ENCODE assay signal across 10 cellular contexts in the genomic region with DNA sequence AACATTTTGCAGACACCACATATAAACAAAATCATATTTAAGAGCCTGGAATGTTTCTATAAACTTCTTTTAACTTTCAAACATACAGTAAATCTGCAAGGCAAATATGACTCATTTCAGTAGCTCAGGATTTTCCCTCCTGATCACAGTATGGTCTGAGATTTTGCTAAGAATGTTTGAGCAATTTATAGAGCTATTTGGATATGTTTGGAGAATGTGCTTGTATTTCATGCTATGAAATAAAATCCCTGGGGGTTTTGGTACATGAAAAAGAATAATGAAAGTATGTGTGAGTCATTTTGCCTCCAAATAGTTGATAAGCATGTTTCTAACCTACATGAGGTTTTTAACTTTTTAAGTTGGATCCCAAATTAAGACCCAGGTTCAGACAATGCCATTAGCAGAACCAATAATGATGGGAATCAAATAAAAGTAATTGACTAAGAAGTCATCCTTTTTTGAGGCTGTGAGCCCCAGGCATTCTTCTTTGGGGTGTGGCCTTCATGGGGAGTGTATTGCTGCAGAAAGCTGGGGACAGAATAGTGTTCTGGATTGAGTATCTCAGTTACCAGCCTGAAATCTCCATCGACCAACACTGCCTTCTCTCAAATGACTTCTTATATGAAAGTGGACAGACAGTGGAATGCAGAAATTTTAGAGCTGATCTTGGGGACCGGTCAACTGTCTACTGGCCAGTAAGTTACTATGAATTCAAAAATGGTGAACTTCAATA.
DNase-seq lines count a peak whose midpoint lies in the region; ATAC-seq, FAIRE-seq and TF ChIP-seq lines count a peak whose summit lies in the region.
"Had no signal": no experiment of that assay in that cellular context is flagged by ENCODE, and none has a peak within 500 bp of the region (broad histone marks: within the 10 kb centered on the region; RNA-seq: fewer than 3 reads in every experiment).

No MANE protein-coding gene starts in this region.

- H3K36me3 ChIP-seq in ACC112 (ENCODE audit: insufficient read depth, low read length) (peaks cover 24% of the 10 kb centered on the region), PC-9 (ENCODE audit: low read depth) (no peaks in the 10 kb centered on the region)

- no peaks in the 10 kb centered on the region for H3F3A ChIP-seq in PC-9 (ENCODE audit: insufficient read depth, low read depth)

- H3K4me1 ChIP-seq in ACC112 (ENCODE audit: control insufficient read depth, insufficient read depth, low read length, unreplicated experiment) (peaks cover 31% of the 10 kb centered on the region), PC-9 (replicated peaks; ENCODE audit: insufficient read depth) (no peaks in the 10 kb centered on the region)

- H4K20me1 ChIP-seq in PC-9 (ENCODE audit: insufficient read depth) = no peaks in the 10 kb centered on the region

- H3K27ac ChIP-seq in ACC112 (ENCODE audit: low read depth, low read length) (peak overlapping the region; percentile 76), PC-9 (no peak overlapping the region)

- H3K27me3 ChIP-seq in ACC112 (ENCODE audit: insufficient read depth, low read length) (no peaks in the 10 kb centered on the region), PC-9 (ENCODE audit: insufficient read depth, low read depth) (no peaks in the 10 kb centered on the region)

- H2AFZ ChIP-seq in ACC112 (ENCODE audit: low read length, unreplicated experiment) (no peak overlapping the region), PC-9 (no peak overlapping the region)

- DNase-seq in RPMI7951 (ENCODE audit: low read depth) (peak; percentile 76), hepatic stellate cell (ENCODE audit: low spot score) (peak; percentile 54), SKM-1 treated with dmso at 0.1 percent for 144 hours (lab: John Stamatoyannopoulos, UW; ENCODE audit: unreplicated experiment) (no peak), GM12891 (ENCODE audit: insufficient read length, low spot score) (no peak), PC-9 (no peak), SKM-1 (lab: John Stamatoyannopoulos, UW; ENCODE audit: unreplicated experiment) (no peak)
- DNase-seq: Caco-2, MM.1S had no signal

- H3K4me2 ChIP-seq in PC-9 = no peak overlapping the region

- POLR2A ChIA-PET in PC-9 (lab: Charles Lee; ENCODE audit: unreplicated experiment) = no interaction called here

- H3K79me2 ChIP-seq in ACC112 (ENCODE audit: control insufficient read depth, insufficient read depth, low read length, unreplicated experiment) = peaks cover 58% of the 10 kb centered on the region
- H3K79me2 ChIP-seq in PC-9 (ENCODE audit: low read depth) = no peaks in the 10 kb centered on the region

- no peak for TF ChIP-seq CTCF in PC-9 (conservative IDR thresholded peaks at IDR 0.05)

- no peak for TF ChIP-seq POLR2A in GM12891 (IDR thresholded peaks at IDR 0.05; ENCODE audit: low read depth, low read length)

- no TSS peak for BruUV-seq in PC-9 (replicated peaks; lab: Mats Ljungman, UMichigan)

- peak; percentile 53 for ATAC-seq in GM21423 (IDR thresholded peaks at IDR 0.05; ENCODE audit: unreplicated experiment)

- H3K9me3 ChIP-seq in PC-9 (ENCODE audit: insufficient read depth, low read depth) = no peaks in the 10 kb centered on the region
- H3K9me3 ChIP-seq: Caco-2 had no signal

- no peaks in the 10 kb centered on the region for H3K9me2 ChIP-seq in PC-9 (ENCODE audit: insufficient read depth)

- H3K4me3 ChIP-seq in ACC112 (ENCODE audit: low read depth, low read length) (peak overlapping the region; percentile 3; the same call in 1 of the 2 replicates), PC-9 (no peak overlapping the region)

- intact Hi-C loops in PC-9 (cut with micrococcal nuclease; ENCODE audit: unreplicated experiment) = no loop called here

- CTCF ChIA-PET in PC-9 (lab: Charles Lee) = interaction anchor here (0.7 kb wide), 1 partner anchor 273 kb away, joined by 3 read pairs; no protein-coding TSS in a partner anchor

- no peak for FAIRE-seq in GM12891 (lab: Jason Lieb, UNC)

TF ChIP-seq in GM12891, 5 proteins besides CTCF, POLR2A, EP300 and RAD21:
- TF ChIP-seq POLR2AphosphoS5 (IDR thresholded peaks at IDR 0.05; ENCODE audit: low read depth, low read length) (no peak), POU2F2 (IDR thresholded peaks at IDR 0.05; ENCODE audit: low read depth, low read length) (no peak), SPI1 (IDR thresholded peaks at IDR 0.05; ENCODE audit: low read depth, low read length) (no peak), TAF1 (IDR thresholded peaks at IDR 0.05; ENCODE audit: low read depth, low read length) (no peak), PAX5 (IDR thresholded peaks at IDR 0.05; ENCODE audit: insufficient read depth, low read length, severe bottlenecking) (no peak)

Comparison
In these comparisons a context has a peak if more than half of its experiments do, and no peak if none do; other contexts are left out.
1. DNase-seq: peak in RPMI7951 (single experiment) and hepatic stellate cell (single experiment); none in SKM-1 treated with dmso at 0.1 percent for 144 hours (single experiment), GM12891 (single experiment), PC-9 (0 of 2) and SKM-1 (single experiment).